In genomic region chr1:209316929-209317328, GRCh38 we compare ENCODE assay signal across 26 cellular contexts.
DNase-seq lines count a peak whose midpoint lies in the region; ATAC-seq, FAIRE-seq and TF ChIP-seq lines count a peak whose summit lies in the region.
"Had no signal": no experiment of that assay in that cellular context is flagged by ENCODE, and none has a peak within 500 bp of the region (broad histone marks: within the 10 kb centered on the region; RNA-seq: fewer than 3 reads in every experiment).

No MANE protein-coding gene starts in this region.

- TF ChIP-seq POLR2A in K562 (conservative IDR thresholded peaks at IDR 0.05) = no peak

- no peak for ATAC-seq in K562
- no peak for ATAC-seq in activated naive CD8-positive, alpha-beta T cell treated with anti-CD3 and anti-CD28 coated beads, Interleukin-2, amount 50 U/mL, for 24 hours
- ATAC-seq: GM12878 had no signal

- TF ChIP-seq RAD21 in K562 (CRISPR knock-in tag; conservative IDR thresholded peaks at IDR 0.05 in 1 of 2, IDR thresholded peaks at IDR 0.05 in 1 of 2) = no peak

- no peaks in the 10 kb centered on the region for H4K20me1 ChIP-seq in MM.1S (ENCODE audit: insufficient read depth, low read length)
- H4K20me1 ChIP-seq in K562 (replicated peaks; ENCODE audit: control insufficient read depth, insufficient read depth, low read length) = no peaks in the 10 kb centered on the region
- H4K20me1 ChIP-seq: BLaER1 had no signal

- POLR2A ChIA-PET in K562 (lab: Yijun Ruan, JAX) = no interaction called here

- H3K27me3 Mint-ChIP-seq in activated naive CD8-positive, alpha-beta T cell treated with anti-CD3 and anti-CD28 coated beads, Interleukin-2, amount 50 U/mL, for 24 hours = no peaks in the 10 kb centered on the region

- peaks cover 4% of the 10 kb centered on the region for H3K9me3 Mint-ChIP-seq in activated naive CD8-positive, alpha-beta T cell treated with anti-CD3 and anti-CD28 coated beads, Interleukin-2, amount 50 U/mL, for 24 hours

- H3K9ac ChIP-seq in MM.1S (ENCODE audit: low read length) (no peak overlapping the region), K562 (ENCODE audit: insufficient read depth in 1 of 2, low read depth in 2 of 2, low read length in 2 of 2) (no peak overlapping the region)
- H3K9ac ChIP-seq: BLaER1 had no signal

- H3K9me2 ChIP-seq in MM.1S (replicated peaks; ENCODE audit: insufficient read depth, low read length) = no peaks in the 10 kb centered on the region

- H3K9me3 ChIP-seq in MM.1S (replicated peaks; ENCODE audit: insufficient read depth, low read length) = no peaks in the 10 kb centered on the region
- no peaks in the 10 kb centered on the region for H3K9me3 ChIP-seq in K562 (replicated peaks; ENCODE audit: control insufficient read depth, insufficient read depth, low read depth, low read length)
- H3K9me3 ChIP-seq: BE2C had no signal

- TF ChIP-seq CTCF in MM.1S (IDR thresholded peaks at IDR 0.05; ENCODE audit: low read length) (no peak), K562 (IDR thresholded peaks at IDR 0.05 in 2 of 3, conservative IDR thresholded peaks at IDR 0.05 in 1 of 3; ENCODE audit: insufficient read depth in 2 of 3, low read depth in 1 of 3, low read length in 3 of 3) (no peak)

- no peak for TF ChIP-seq EP300 in K562 (IDR thresholded peaks at IDR 0.05; ENCODE audit: low read length)

- H3K9me1 ChIP-seq in K562 (ENCODE audit: control insufficient read depth, insufficient read depth, low read length) = no peaks in the 10 kb centered on the region

- H3K36me3 Mint-ChIP-seq in activated naive CD8-positive, alpha-beta T cell treated with anti-CD3 and anti-CD28 coated beads, Interleukin-2, amount 50 U/mL, for 24 hours (ENCODE audit: low read depth) = no peaks in the 10 kb centered on the region
- H3K36me3 Mint-ChIP-seq: CD14-positive monocyte; CD4-positive, alpha-beta memory T cell; CD4-positive, CD25-positive, alpha-beta regulatory T cell; CD8-positive, alpha-beta memory T cell had no signal

- H3K27me3 ChIP-seq in MM.1S (replicated peaks; ENCODE audit: insufficient read depth, low read length) (no peaks in the 10 kb centered on the region), K562 (ENCODE audit: control insufficient read depth in 2 of 2, insufficient read depth in 2 of 2, low read length in 2 of 2) (no peaks in the 10 kb centered on the region)
- H3K27me3 ChIP-seq: BE2C, BLaER1 had no signal

- no peaks in the 10 kb centered on the region for H3K4me1 Mint-ChIP-seq in activated naive CD8-positive, alpha-beta T cell treated with anti-CD3 and anti-CD28 coated beads, Interleukin-2, amount 50 U/mL, for 24 hours
- H3K4me1 Mint-ChIP-seq: CD14-positive monocyte; CD4-positive, alpha-beta memory T cell; CD4-positive, CD25-positive, alpha-beta regulatory T cell; CD8-positive, alpha-beta memory T cell had no signal

- intact Hi-C loops in K562 (cut with micrococcal nuclease) = no loop called here

- no peak overlapping the region for H3K4me3 Mint-ChIP-seq in activated naive CD8-positive, alpha-beta T cell treated with anti-CD3 and anti-CD28 coated beads, Interleukin-2, amount 50 U/mL, for 24 hours
- H3K4me3 Mint-ChIP-seq: CD14-positive monocyte; CD4-positive, alpha-beta memory T cell; CD4-positive, CD25-positive, alpha-beta regulatory T cell; CD8-positive, alpha-beta memory T cell had no signal

- H3K79me2 ChIP-seq in MM.1S (ENCODE audit: low read length) (no peaks in the 10 kb centered on the region), K562 (ENCODE audit: control insufficient read depth, insufficient read depth, low read length) (no peaks in the 10 kb centered on the region)

- H3K27ac ChIP-seq in MM.1S (ENCODE audit: low read length) (no peak overlapping the region), K562 (ENCODE audit: extremely low read depth, low read depth, low read length) (no peak overlapping the region)
- H3K27ac ChIP-seq: BLaER1 had no signal

- no peak overlapping the region for H3K4me3 ChIP-seq in MM.1S (ENCODE audit: low read length)
- no peak overlapping the region for H3K4me3 ChIP-seq in K562
- H3K4me3 ChIP-seq: BLaER1, GM12878 had no signal

- H2AFZ ChIP-seq in MM.1S (ENCODE audit: low read length) (no peak overlapping the region), K562 (ENCODE audit: low read depth, low read length) (no peak overlapping the region)

- CTCF ChIA-PET in K562 (lab: Yijun Ruan, JAX; ENCODE audit: low intra/inter-chr PET ratio) = no interaction called here

- H3K4me1 ChIP-seq in MM.1S (ENCODE audit: low read length) (no peaks in the 10 kb centered on the region), K562 (replicated peaks in 1 of 2; ENCODE audit: control insufficient read depth in 2 of 2, insufficient read depth in 2 of 2, low read length in 2 of 2) (no peaks in the 10 kb centered on the region)
- H3K4me1 ChIP-seq: BLaER1 had no signal

- in situ Hi-C loops in K562 (cut with MboI) = no loop called here

- H3K4me2 ChIP-seq in MM.1S (ENCODE audit: low read depth, low read length) (no peak overlapping the region), K562 (ENCODE audit: insufficient read depth, low read length) (no peak overlapping the region)
- H3K4me2 ChIP-seq: BLaER1 had no signal

- H3K27ac Mint-ChIP-seq in activated naive CD8-positive, alpha-beta T cell treated with anti-CD3 and anti-CD28 coated beads, Interleukin-2, amount 50 U/mL, for 24 hours = no peak overlapping the region
- H3K27ac Mint-ChIP-seq: CD14-positive monocyte; CD4-positive, alpha-beta memory T cell; CD4-positive, CD25-positive, alpha-beta regulatory T cell; CD8-positive, alpha-beta memory T cell had no signal

- BruUV-seq in K562 (replicated peaks; lab: Mats Ljungman, UMichigan) = no TSS peak

- no peak for FAIRE-seq in K562 (lab: Jason Lieb, UNC)
- FAIRE-seq: A204.1, GM12878, GM12892, GM18507 had no signal

- H3F3A ChIP-seq in MM.1S (ENCODE audit: insufficient read depth, low read length) = no peaks in the 10 kb centered on the region

- H3K36me3 ChIP-seq in MM.1S (replicated peaks; ENCODE audit: insufficient read depth, low read length) (no peaks in the 10 kb centered on the region), K562 (ENCODE audit: control insufficient read depth, insufficient read depth, low read length) (no peaks in the 10 kb centered on the region)
- H3K36me3 ChIP-seq: BE2C, BLaER1 had no signal

- DNase-seq in NOMO-1 treated with DMSO at 0.1 percent for 48 hours (lab: John Stamatoyannopoulos, UW; ENCODE audit: unreplicated experiment) = peak; percentile 10
- DNase-seq in NOMO-1 treated with dmso at 0.1 percent for 144 hours (lab: John Stamatoyannopoulos, UW; ENCODE audit: unreplicated experiment) = no peak
- peak; percentile 2 for DNase-seq in MM.1S
- no peak for DNase-seq in K562 (ENCODE audit: extremely low read depth in 1 of 4, low spot score in 3 of 4)
- no peak for DNase-seq in activated naive CD8-positive, alpha-beta T cell treated with anti-CD3 and anti-CD28 coated beads, Interleukin-2, amount 50 U/mL, for 24 hours
- DNase-seq: 8988T; ACHN; BE2C; C1 segment of cervical spinal cord; CD4-positive, alpha-beta memory T cell; CD4-positive, CD25-positive, alpha-beta regulatory T cell; CD8-positive, alpha-beta memory T cell; COR-L47; DMS 273 treated with DMSO at 0.1 percent for 48 hours; DMS153; DMS53; DMS79; DND-41; EL; GDM1 had no signal

TF ChIP-seq in K562, 482 proteins besides CTCF, POLR2A, EP300 and RAD21 (continues in another document):
- no peak for TF ChIP-seq ZNF780A (CRISPR knock-in tag; IDR thresholded peaks at IDR 0.05)
- no peak for TF ChIP-seq CHCHD3 (CRISPR knock-in tag; IDR thresholded peaks at IDR 0.05)
- TF ChIP-seq ZNF584 (CRISPR knock-in tag; IDR thresholded peaks at IDR 0.05; ENCODE audit: low read depth) = no peak
- peak; percentile 84 for TF ChIP-seq ESRRA (IDR thresholded peaks at IDR 0.05; ENCODE audit: borderline replicate concordance, low read depth)
- TF ChIP-seq RHOXF2B (CRISPR knock-in tag; conservative IDR thresholded peaks at IDR 0.05) = no peak

Comparison
In these comparisons a context has a peak if more than half of its experiments do, and no peak if none do; other contexts are left out.
1. DNase-seq: peak in NOMO-1 treated with DMSO at 0.1 percent for 48 hours (single experiment) and MM.1S (single experiment); none in NOMO-1 treated with dmso at 0.1 percent for 144 hours (single experiment), K562 (0 of 4) and activated naive CD8-positive, alpha-beta T cell treated with anti-CD3 and anti-CD28 coated beads, Interleukin-2, amount 50 U/mL, for 24 hours (single experiment).